Comparison of ENCODE assay signal across 8 cellular contexts in genomic region chr17:4229627-4230026, GRCh38. TPM values are rescaled to one million over a fixed set of nuclear protein-coding genes. Genes with fewer than 3 reads are reported as not detected.
DNase-seq lines count a peak whose midpoint lies in the region; ATAC-seq, FAIRE-seq and TF ChIP-seq lines count a peak whose summit lies in the region.

No MANE protein-coding gene starts in this region.

- peaks cover 33% of the 10 kb centered on the region for H3K4me1 ChIP-seq in astrocyte (ENCODE audit: insufficient read depth, low read length)
- H3K4me1 ChIP-seq in right cardiac atrium (ENCODE audit: control insufficient read depth, insufficient read depth, low read length) = peaks cover 8% of the 10 kb centered on the region
- no peaks in the 10 kb centered on the region for H3K4me1 ChIP-seq in small intestine (ENCODE audit: control insufficient read depth in 2 of 2, insufficient read depth in 1 of 2, low read depth in 1 of 2, low read length in 1 of 2)

- no peaks in the 10 kb centered on the region for H3K9me3 Mint-ChIP-seq in astrocyte (ENCODE audit: unreplicated experiment)

- no peak overlapping the region for H3K4me3 Mint-ChIP-seq in astrocyte (ENCODE audit: unreplicated experiment)

- 48% methylated on average over 5 of the region's 5 CpGs for WGBS in right cardiac atrium
- WGBS in small intestine, 3 donors = 63 to 94% (median 82%) methylated on average over 5 of the region's 5 CpGs

- H3K36me3 Mint-ChIP-seq in astrocyte (ENCODE audit: low read depth, unreplicated experiment) = peaks cover 7% of the 10 kb centered on the region

- ATAC-seq in right cardiac atrium (peak; percentile 36 to 42), GM19463 (IDR thresholded peaks at IDR 0.05; ENCODE audit: unreplicated experiment) (no peak), HG02642 (IDR thresholded peaks at IDR 0.05; ENCODE audit: poor library complexity, unreplicated experiment) (no peak)

- H3K27me3 Mint-ChIP-seq in astrocyte (ENCODE audit: low read depth, unreplicated experiment) = no peaks in the 10 kb centered on the region

- H2AFZ ChIP-seq in astrocyte (ENCODE audit: low read depth, low read length) = no peak overlapping the region

- TF ChIP-seq CTCF in astrocyte (IDR thresholded peaks at IDR 0.05; ENCODE audit: insufficient read depth, low read depth, low read length) = no peak

- H3K4me1 Mint-ChIP-seq in astrocyte (ENCODE audit: low read depth, unreplicated experiment) = peaks cover 45% of the 10 kb centered on the region

- DNase-seq in GM04503 (ENCODE audit: low read depth) = peak; percentile 44
- peak; percentile 87 for DNase-seq in astrocyte (ENCODE audit: low read depth)
- DNase-seq in right cardiac atrium = peak; percentile 54 to 82 (median 72)
- DNase-seq in small intestine = no peak
- no peak for DNase-seq in NCI-H2081 treated with DMSO at 0.1 percent for 48 hours (lab: John Stamatoyannopoulos, UW)
- DNase-seq in stimulated activated CD4-positive, alpha-beta T cell treated with anti-CD3 and anti-CD28 coated beads, Interleukin-2, amount 100 ng/mL, for 24 hours = no peak

- H3K27ac Mint-ChIP-seq in astrocyte (ENCODE audit: unreplicated experiment) = peak overlapping the region; percentile 93

- H3K4me3 ChIP-seq in astrocyte (ENCODE audit: insufficient read depth, low read depth, low read length) (peak overlapping the region; percentile 27), right cardiac atrium (ENCODE audit: low read length) (no peak overlapping the region), small intestine (ENCODE audit: low read depth in 1 of 2, low read length in 2 of 2) (no peak overlapping the region)

- FAIRE-seq in astrocyte (lab: Jason Lieb, UNC) (no peak), small intestine (lab: Jason Lieb, UNC) (no peak)

- peaks cover 9% of the 10 kb centered on the region for H3K79me2 ChIP-seq in astrocyte (ENCODE audit: insufficient read depth, low read length)

- intact Hi-C loops in right cardiac atrium (cut with DNase I) = no loop called here

- H3K27ac ChIP-seq in astrocyte (ENCODE audit: low read depth, low read length) (peak overlapping the region; percentile 80), right cardiac atrium (ENCODE audit: low read length) (peak overlapping the region; percentile 81), small intestine (ENCODE audit: low read depth in 1 of 2, low read length in 1 of 2) (peak overlapping the region; percentile 3 to 51)

- H3K36me3 ChIP-seq in astrocyte (ENCODE audit: insufficient read depth, low read length) = peaks cover 6% of the 10 kb centered on the region
- H3K36me3 ChIP-seq in small intestine (ENCODE audit: control insufficient read depth in 2 of 2, insufficient read depth in 2 of 2, low read length in 2 of 2) = peaks cover 0 to 13% of the 10 kb centered on the region in 2 donors

- H3K4me2 ChIP-seq in astrocyte (ENCODE audit: low read length) = peak overlapping the region; percentile 81

- peaks cover 10% of the 10 kb centered on the region for H4K20me1 ChIP-seq in astrocyte (ENCODE audit: insufficient read depth, low read length)

- H3K27me3 ChIP-seq in astrocyte (ENCODE audit: insufficient read depth, low read length) (no peaks in the 10 kb centered on the region), right cardiac atrium (ENCODE audit: control insufficient read depth, insufficient read depth) (no peaks in the 10 kb centered on the region), small intestine (ENCODE audit: control insufficient read depth in 2 of 2, insufficient read depth in 2 of 2, low read length in 2 of 2) (no peaks in the 10 kb centered on the region)

- peak overlapping the region; percentile 56 for H3K9ac ChIP-seq in astrocyte (ENCODE audit: low read length)

- no peaks in the 10 kb centered on the region for H3K9me3 ChIP-seq in astrocyte (ENCODE audit: insufficient read depth, low read depth, low read length)
- no peaks in the 10 kb centered on the region for H3K9me3 ChIP-seq in right cardiac atrium (ENCODE audit: control insufficient read depth, low read length)
- no peaks in the 10 kb centered on the region for H3K9me3 ChIP-seq in small intestine (ENCODE audit: control insufficient read depth, low read depth)

RNA-seq across cellular contexts. Expression of gene ANKFY1, which starts 34.2 kb away (rescaled TPM):
- total RNA-seq in astrocyte (52.0 and 59.0 TPM in 2 replicates), right cardiac atrium (10 to 100 TPM; 24.1 to 27.1 (median 25.4) TPM)
- polyA plus RNA-seq in right cardiac atrium (8.6 TPM), small intestine (10 to 100 TPM in 1 of 3 donors, 1 to 10 TPM in 2; 5.7 to 14.4 (median 8.9) TPM)

Comparison
In these comparisons a context has a peak if more than half of its experiments do, and no peak if none do; other contexts are left out.
1. DNase-seq: peak in GM04503 (single experiment), astrocyte (single experiment) and right cardiac atrium (3 of 3); none in small intestine (single experiment), NCI-H2081 treated with DMSO at 0.1 percent for 48 hours (single experiment) and stimulated activated CD4-positive, alpha-beta T cell treated with anti-CD3 and anti-CD28 coated beads, Interleukin-2, amount 100 ng/mL, for 24 hours (0 of 2).
2. H3K27ac ChIP-seq: peak in every context shown above with its lines; median percentile 81 in right cardiac atrium; 80 in astrocyte; 27 in small intestine.
3. ATAC-seq: peak in right cardiac atrium (2 of 2); none in GM19463 (single experiment) and HG02642 (single experiment).